In genomic region chr20:60372282-60372681, GRCh38 we compare ENCODE assay signal across 19 cellular contexts.
A peak's percentile ranks its signal among the peaks of the same experiment; 100 is the strongest.
DNase-seq lines count a peak whose midpoint lies in the region; ATAC-seq lines count a peak whose summit lies in the region.
"Had no signal": no experiment of that assay in that cellular context is flagged by ENCODE, and none has a peak within 500 bp of the region (broad histone marks: within the 10 kb centered on the region; RNA-seq: fewer than 3 reads in every experiment).

No MANE protein-coding gene starts in this region.

- DNase-seq in NCI-H1417 (lab: John Stamatoyannopoulos, UW) (peak in 2 of 3 experiments; percentile 28 to 80), NCI-H1417 treated with DMSO at 0.1 percent for 48 hours (lab: John Stamatoyannopoulos, UW) (no peak), DMS79 treated with DMSO at 0.1 percent for 48 hours (lab: John Stamatoyannopoulos, UW) (peak; percentile 72), NCI-H1092 treated with DMSO at 0.1 percent for 48 hours (lab: John Stamatoyannopoulos, UW) (peak; percentile 60), left lobe of liver (ENCODE audit: low spot score) (no peak), mucosa of gallbladder (ENCODE audit: low spot score) (no peak), GOT3 (lab: John Stamatoyannopoulos, UW) (no peak), substantia nigra (lab: John Stamatoyannopoulos, UW) (no peak)
- DNase-seq: EL; GM23248; KG1; NCI-H1436 treated with DMSO at 0.1 percent for 48 hours; NCI-H1930; NCI-H2171 treated with DMSO at 0.1 percent for 48 hours; NCI-H524 treated with DMSO at 0.1 percent for 48 hours; NK-92 treated with Interleukin-12 subunit alpha and Interleukin-12 subunit beta, amount 100 ng/mL, for 24 hours; SIG-M5 had no signal

- H3K27ac ChIP-seq in substantia nigra (ENCODE audit: low read depth, low read length, poor library complexity, severe bottlenecking), result no peak overlapping the region
- H3K27ac ChIP-seq: GM23248, HL-60 had no signal

- ATAC-seq in left lobe of liver, result peak; percentile 51
- ATAC-seq: SK-N-SH treated with all-trans-retinoic acid at 6 μM for 48 hours had no signal

Comparison
In these comparisons a context has a peak if more than half of its experiments do, and no peak if none do; other contexts are left out.
1. DNase-seq: peak in NCI-H1417 (2 of 3), DMS79 treated with DMSO at 0.1 percent for 48 hours (single experiment) and NCI-H1092 treated with DMSO at 0.1 percent for 48 hours (single experiment); none in NCI-H1417 treated with DMSO at 0.1 percent for 48 hours (single experiment), left lobe of liver (single experiment), mucosa of gallbladder (single experiment), GOT3 (single experiment) and substantia nigra (0 of 49).